ENCODE assay signal across 8 cellular contexts in genomic region chr1:210233495-210234253, GRCh38. TPM values are rescaled to one million over a fixed set of nuclear protein-coding genes. Genes with fewer than 3 reads are reported as not detected.
DNase-seq lines count a peak whose midpoint lies in the region; ATAC-seq and TF ChIP-seq lines count a peak whose summit lies in the region.

No MANE protein-coding gene starts in this region.

- H3K36me3 Mint-ChIP-seq in activated naive CD8-positive, alpha-beta T cell treated with anti-CD3 and anti-CD28 coated beads, Interleukin-2, amount 50 U/mL, for 24 hours (ENCODE audit: low read depth): no peaks in the 10 kb centered on the region

- no peak overlapping the region for H3K27ac ChIP-seq in cardiac muscle cell

- DNase-seq in DMS79 (lab: John Stamatoyannopoulos, UW): peak; percentile 45
- peak; percentile 73 for DNase-seq in NCI-H146 (lab: John Stamatoyannopoulos, UW)
- DNase-seq in activated naive CD8-positive, alpha-beta T cell treated with anti-CD3 and anti-CD28 coated beads, Interleukin-2, amount 50 U/mL, for 24 hours: peak; percentile 32
- peak; percentile 53 to 80 for DNase-seq in cardiac muscle cell (ENCODE audit: low read depth in 1 of 2, low spot score in 1 of 2)
- DNase-seq in omental fat pad (ENCODE audit: low spot score): no peak
- no peak for DNase-seq in SIG-M5 (lab: John Stamatoyannopoulos, UW)
- DNase-seq in NCI-H524 treated with DMSO at 0.1 percent for 48 hours (lab: John Stamatoyannopoulos, UW): no peak
- no peak for DNase-seq in HuH-7 (ENCODE audit: low spot score)

- H3K4me3 ChIP-seq in cardiac muscle cell: peak overlapping the region; percentile 54

- ATAC-seq in activated naive CD8-positive, alpha-beta T cell treated with anti-CD3 and anti-CD28 coated beads, Interleukin-2, amount 50 U/mL, for 24 hours: peak; percentile 41
- peak; percentile 69 for ATAC-seq in omental fat pad (ENCODE audit: low FRiP score)

- H3K36me3 ChIP-seq in cardiac muscle cell: no peaks in the 10 kb centered on the region

- peaks cover 61% of the 10 kb centered on the region for H3K27me3 Mint-ChIP-seq in activated naive CD8-positive, alpha-beta T cell treated with anti-CD3 and anti-CD28 coated beads, Interleukin-2, amount 50 U/mL, for 24 hours

- H3K4me1 ChIP-seq in cardiac muscle cell (ENCODE audit: low read depth): peaks cover 6% of the 10 kb centered on the region

- H3K4me1 Mint-ChIP-seq in activated naive CD8-positive, alpha-beta T cell treated with anti-CD3 and anti-CD28 coated beads, Interleukin-2, amount 50 U/mL, for 24 hours: peaks cover 10% of the 10 kb centered on the region

- H3K27me3 ChIP-seq in cardiac muscle cell: peaks cover 64% of the 10 kb centered on the region

- H3K27ac Mint-ChIP-seq in activated naive CD8-positive, alpha-beta T cell treated with anti-CD3 and anti-CD28 coated beads, Interleukin-2, amount 50 U/mL, for 24 hours: no peak overlapping the region

- H3K9me3 Mint-ChIP-seq in activated naive CD8-positive, alpha-beta T cell treated with anti-CD3 and anti-CD28 coated beads, Interleukin-2, amount 50 U/mL, for 24 hours: no peaks in the 10 kb centered on the region

- no peaks in the 10 kb centered on the region for H3K9me3 ChIP-seq in cardiac muscle cell (ENCODE audit: low read depth)

- TF ChIP-seq CTCF in cardiac muscle cell (IDR thresholded peaks at IDR 0.05; ENCODE audit: low read depth, low read length): no peak
- TF ChIP-seq CTCF in omental fat pad (IDR thresholded peaks at IDR 0.05): no peak

- H3K4me3 Mint-ChIP-seq in activated naive CD8-positive, alpha-beta T cell treated with anti-CD3 and anti-CD28 coated beads, Interleukin-2, amount 50 U/mL, for 24 hours: peak overlapping the region; percentile 42

RNA-seq across cellular contexts. Expression of gene SERTAD4, which starts 1.1 kb away (rescaled TPM):
- total RNA-seq in cardiac muscle cell (0.63 and 1.8 TPM in 2 replicates), omental fat pad (1 to 10 TPM in 2 of 4 donors, under 1 TPM in 2; 0.36 to 2.7 (median 1.5) TPM)
- polyA plus RNA-seq in cardiac muscle cell: 1.4 and 1.9 TPM in 2 replicates

Comparison
In these comparisons a context has a peak if more than half of its experiments do, and no peak if none do; other contexts are left out.
1. DNase-seq: peak in DMS79 (single experiment), NCI-H146 (single experiment), activated naive CD8-positive, alpha-beta T cell treated with anti-CD3 and anti-CD28 coated beads, Interleukin-2, amount 50 U/mL, for 24 hours (single experiment) and cardiac muscle cell (2 of 2); none in omental fat pad (single experiment), SIG-M5 (single experiment), NCI-H524 treated with DMSO at 0.1 percent for 48 hours (single experiment) and HuH-7 (single experiment).